ENCODE assay signal across 1 cellular context in genomic region chr7:69232445-69233376, GRCh38.
A peak's percentile ranks its signal among the peaks of the same experiment; 100 is the strongest.
TF ChIP-seq lines count a peak whose summit lies in the region.

No MANE protein-coding gene starts in this region.

TF ChIP-seq in HEK293, 187 proteins besides CTCF, POLR2A, EP300 and RAD21 (continued from another document and continues in another):
- TF ChIP-seq ZBTB26 (tag by site-specific recombination; optimal IDR thresholded peaks at IDR 0.05), result no peak
- TF ChIP-seq ZNF37A (tag by site-specific recombination; IDR thresholded peaks at IDR 0.05), result no peak
- TF ChIP-seq ZNF426 (tag by site-specific recombination; IDR thresholded peaks at IDR 0.05), result no peak
- peak; percentile 98 for TF ChIP-seq FEZF1 (tag by site-specific recombination; IDR thresholded peaks at IDR 0.05)
- peak; percentile 100 for TF ChIP-seq GLIS1 (tag by site-specific recombination; IDR thresholded peaks at IDR 0.05)
- no peak for TF ChIP-seq KLF9 (tag by site-specific recombination; IDR thresholded peaks at IDR 0.05; ENCODE audit: low read depth)
- no peak for TF ChIP-seq ZNF169 (tag by site-specific recombination; IDR thresholded peaks at IDR 0.05)
- peak; percentile 66; the same call in 1 of the 2 replicates for TF ChIP-seq ZSCAN23 (tag by site-specific recombination; IDR thresholded peaks at IDR 0.05)
- peak; percentile 73; the same call in 1 of the 2 replicates for TF ChIP-seq ZBTB21 (tag by site-specific recombination; IDR thresholded peaks at IDR 0.05)
- TF ChIP-seq ZNF692 (tag by site-specific recombination; IDR thresholded peaks at IDR 0.05), result no peak
- TF ChIP-seq ZNF248 (tag by site-specific recombination; IDR thresholded peaks at IDR 0.05), result no peak
- TF ChIP-seq ZNF664 (tag by site-specific recombination; IDR thresholded peaks at IDR 0.05), result 0 out of 2 replicates have a peak, but pooled peaks have one; percentile 6
- TF ChIP-seq ZNF624 (tag by site-specific recombination; IDR thresholded peaks at IDR 0.05), result no peak
- TF ChIP-seq ZNF350 (tag by site-specific recombination; IDR thresholded peaks at IDR 0.05), result no peak
- TF ChIP-seq, protein P1, sequence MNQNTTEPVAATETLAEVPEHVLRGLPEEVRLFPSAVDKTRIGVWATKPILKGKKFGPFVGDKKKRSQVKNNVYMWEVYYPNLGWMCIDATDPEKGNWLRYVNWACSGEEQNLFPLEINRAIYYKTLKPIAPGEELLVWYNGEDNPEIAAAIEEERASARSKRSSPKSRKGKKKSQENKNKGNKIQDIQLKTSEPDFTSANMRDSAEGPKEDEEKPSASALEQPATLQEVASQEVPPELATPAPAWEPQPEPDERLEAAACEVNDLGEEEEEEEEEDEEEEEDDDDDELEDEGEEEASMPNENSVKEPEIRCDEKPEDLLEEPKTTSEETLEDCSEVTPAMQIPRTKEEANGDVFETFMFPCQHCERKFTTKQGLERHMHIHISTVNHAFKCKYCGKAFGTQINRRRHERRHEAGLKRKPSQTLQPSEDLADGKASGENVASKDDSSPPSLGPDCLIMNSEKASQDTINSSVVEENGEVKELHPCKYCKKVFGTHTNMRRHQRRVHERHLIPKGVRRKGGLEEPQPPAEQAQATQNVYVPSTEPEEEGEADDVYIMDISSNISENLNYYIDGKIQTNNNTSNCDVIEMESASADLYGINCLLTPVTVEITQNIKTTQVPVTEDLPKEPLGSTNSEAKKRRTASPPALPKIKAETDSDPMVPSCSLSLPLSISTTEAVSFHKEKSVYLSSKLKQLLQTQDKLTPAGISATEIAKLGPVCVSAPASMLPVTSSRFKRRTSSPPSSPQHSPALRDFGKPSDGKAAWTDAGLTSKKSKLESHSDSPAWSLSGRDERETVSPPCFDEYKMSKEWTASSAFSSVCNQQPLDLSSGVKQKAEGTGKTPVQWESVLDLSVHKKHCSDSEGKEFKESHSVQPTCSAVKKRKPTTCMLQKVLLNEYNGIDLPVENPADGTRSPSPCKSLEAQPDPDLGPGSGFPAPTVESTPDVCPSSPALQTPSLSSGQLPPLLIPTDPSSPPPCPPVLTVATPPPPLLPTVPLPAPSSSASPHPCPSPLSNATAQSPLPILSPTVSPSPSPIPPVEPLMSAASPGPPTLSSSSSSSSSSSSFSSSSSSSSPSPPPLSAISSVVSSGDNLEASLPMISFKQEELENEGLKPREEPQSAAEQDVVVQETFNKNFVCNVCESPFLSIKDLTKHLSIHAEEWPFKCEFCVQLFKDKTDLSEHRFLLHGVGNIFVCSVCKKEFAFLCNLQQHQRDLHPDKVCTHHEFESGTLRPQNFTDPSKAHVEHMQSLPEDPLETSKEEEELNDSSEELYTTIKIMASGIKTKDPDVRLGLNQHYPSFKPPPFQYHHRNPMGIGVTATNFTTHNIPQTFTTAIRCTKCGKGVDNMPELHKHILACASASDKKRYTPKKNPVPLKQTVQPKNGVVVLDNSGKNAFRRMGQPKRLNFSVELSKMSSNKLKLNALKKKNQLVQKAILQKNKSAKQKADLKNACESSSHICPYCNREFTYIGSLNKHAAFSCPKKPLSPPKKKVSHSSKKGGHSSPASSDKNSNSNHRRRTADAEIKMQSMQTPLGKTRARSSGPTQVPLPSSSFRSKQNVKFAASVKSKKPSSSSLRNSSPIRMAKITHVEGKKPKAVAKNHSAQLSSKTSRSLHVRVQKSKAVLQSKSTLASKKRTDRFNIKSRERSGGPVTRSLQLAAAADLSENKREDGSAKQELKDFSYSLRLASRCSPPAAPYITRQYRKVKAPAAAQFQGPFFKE (tag by site-specific recombination; IDR thresholded peaks at IDR 0.05; ENCODE audit: borderline replicate concordance), result no peak
- TF ChIP-seq ZBTB20 (tag by site-specific recombination; IDR thresholded peaks at IDR 0.05), result no peak
- no peak for TF ChIP-seq ZNF133 (tag by site-specific recombination; IDR thresholded peaks at IDR 0.05)
- peak; percentile 71 for TF ChIP-seq PATZ1 (tag by site-specific recombination; IDR thresholded peaks at IDR 0.05)
- TF ChIP-seq OVOL3 (tag by site-specific recombination; IDR thresholded peaks at IDR 0.05), result peak; percentile 80
- TF ChIP-seq ZNF660 (tag by site-specific recombination; IDR thresholded peaks at IDR 0.05), result peak; percentile 66; the same call in 1 of the 2 replicates
- TF ChIP-seq ZNF571 (tag by site-specific recombination; IDR thresholded peaks at IDR 0.05), result no peak
- no peak for TF ChIP-seq ZNF174 (tag by site-specific recombination; IDR thresholded peaks at IDR 0.05)
- no peak for TF ChIP-seq HOXA7 (CRISPR knock-in tag; IDR thresholded peaks at IDR 0.05; ENCODE audit: borderline replicate concordance)
- TF ChIP-seq EGR2 (tag by site-specific recombination; IDR thresholded peaks at IDR 0.05; ENCODE audit: low read depth), result no peak
- TF ChIP-seq ZNF155 (tag by site-specific recombination; IDR thresholded peaks at IDR 0.05), result no peak
- no peak for TF ChIP-seq ZNF548 (tag by site-specific recombination; IDR thresholded peaks at IDR 0.05)
- TF ChIP-seq ZNF391 (tag by site-specific recombination; IDR thresholded peaks at IDR 0.05; ENCODE audit: borderline replicate concordance, low read depth), result no peak
- peak; percentile 67 for TF ChIP-seq ZBTB48 (tag by site-specific recombination; IDR thresholded peaks at IDR 0.05)
- no peak for TF ChIP-seq KLF16 (tag by site-specific recombination; IDR thresholded peaks at IDR 0.05)
- no peak for TF ChIP-seq ZNF473 (tag by site-specific recombination; IDR thresholded peaks at IDR 0.05)
- TF ChIP-seq PBX3 (CRISPR knock-in tag; IDR thresholded peaks at IDR 0.05), result no peak
- TF ChIP-seq PRDM6 (tag by site-specific recombination; IDR thresholded peaks at IDR 0.05), result peak; percentile 32; the same call in 1 of the 2 replicates
- TF ChIP-seq SCRT2 (tag by site-specific recombination; IDR thresholded peaks at IDR 0.05), result 0 out of 2 replicates have a peak, but pooled peaks have one; percentile 11
- TF ChIP-seq ZNF670 (tag by site-specific recombination; IDR thresholded peaks at IDR 0.05; ENCODE audit: low read depth), result no peak
- TF ChIP-seq, protein P2, sequence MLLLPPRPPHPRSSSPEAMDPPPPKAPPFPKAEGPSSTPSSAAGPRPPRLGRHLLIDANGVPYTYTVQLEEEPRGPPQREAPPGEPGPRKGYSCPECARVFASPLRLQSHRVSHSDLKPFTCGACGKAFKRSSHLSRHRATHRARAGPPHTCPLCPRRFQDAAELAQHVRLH (tag by site-specific recombination; IDR thresholded peaks at IDR 0.05), result no peak
- TF ChIP-seq ZNF791 (tag by site-specific recombination; IDR thresholded peaks at IDR 0.05), result no peak
- TF ChIP-seq, protein P3, sequence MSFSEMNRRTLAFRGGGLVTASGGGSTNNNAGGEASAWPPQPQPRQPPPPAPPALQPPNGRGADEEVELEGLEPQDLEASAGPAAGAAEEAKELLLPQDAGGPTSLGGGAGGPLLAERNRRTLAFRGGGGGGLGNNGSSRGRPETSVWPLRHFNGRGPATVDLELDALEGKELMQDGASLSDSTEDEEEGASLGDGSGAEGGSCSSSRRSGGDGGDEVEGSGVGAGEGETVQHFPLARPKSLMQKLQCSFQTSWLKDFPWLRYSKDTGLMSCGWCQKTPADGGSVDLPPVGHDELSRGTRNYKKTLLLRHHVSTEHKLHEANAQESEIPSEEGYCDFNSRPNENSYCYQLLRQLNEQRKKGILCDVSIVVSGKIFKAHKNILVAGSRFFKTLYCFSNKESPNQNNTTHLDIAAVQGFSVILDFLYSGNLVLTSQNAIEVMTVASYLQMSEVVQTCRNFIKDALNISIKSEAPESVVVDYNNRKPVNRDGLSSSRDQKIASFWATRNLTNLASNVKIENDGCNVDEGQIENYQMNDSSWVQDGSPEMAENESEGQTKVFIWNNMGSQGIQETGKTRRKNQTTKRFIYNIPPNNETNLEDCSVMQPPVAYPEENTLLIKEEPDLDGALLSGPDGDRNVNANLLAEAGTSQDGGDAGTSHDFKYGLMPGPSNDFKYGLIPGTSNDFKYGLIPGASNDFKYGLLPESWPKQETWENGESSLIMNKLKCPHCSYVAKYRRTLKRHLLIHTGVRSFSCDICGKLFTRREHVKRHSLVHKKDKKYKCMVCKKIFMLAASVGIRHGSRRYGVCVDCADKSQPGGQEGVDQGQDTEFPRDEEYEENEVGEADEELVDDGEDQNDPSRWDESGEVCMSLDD (tag by site-specific recombination; IDR thresholded peaks at IDR 0.05), result no peak
- peak; percentile 94 for TF ChIP-seq ZNF843 (tag by site-specific recombination; IDR thresholded peaks at IDR 0.05)
- no peak for TF ChIP-seq KLF10 (tag by site-specific recombination; IDR thresholded peaks at IDR 0.05)
- no peak for TF ChIP-seq PRDM1 (tag by site-specific recombination; IDR thresholded peaks at IDR 0.05)
- no peak for TF ChIP-seq ZNF529 (tag by site-specific recombination; IDR thresholded peaks at IDR 0.05; ENCODE audit: insufficient replicate concordance)
- TF ChIP-seq, protein P4, sequence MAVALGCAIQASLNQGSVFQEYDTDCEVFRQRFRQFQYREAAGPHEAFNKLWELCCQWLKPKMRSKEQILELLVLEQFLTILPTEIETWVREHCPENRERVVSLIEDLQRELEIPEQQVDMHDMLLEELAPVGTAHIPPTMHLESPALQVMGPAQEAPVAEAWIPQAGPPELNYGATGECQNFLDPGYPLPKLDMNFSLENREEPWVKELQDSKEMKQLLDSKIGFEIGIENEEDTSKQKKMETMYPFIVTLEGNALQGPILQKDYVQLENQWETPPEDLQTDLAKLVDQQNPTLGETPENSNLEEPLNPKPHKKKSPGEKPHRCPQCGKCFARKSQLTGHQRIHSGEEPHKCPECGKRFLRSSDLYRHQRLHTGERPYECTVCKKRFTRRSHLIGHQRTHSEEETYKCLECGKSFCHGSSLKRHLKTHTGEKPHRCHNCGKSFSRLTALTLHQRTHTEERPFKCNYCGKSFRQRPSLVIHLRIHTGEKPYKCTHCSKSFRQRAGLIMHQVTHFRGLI (tag by site-specific recombination; IDR thresholded peaks at IDR 0.05), result no peak
- no peak for TF ChIP-seq ZNF654 (tag by site-specific recombination; IDR thresholded peaks at IDR 0.05; ENCODE audit: low read depth)
- TF ChIP-seq BCL11B (tag by site-specific recombination; IDR thresholded peaks at IDR 0.05; ENCODE audit: low read depth), result no peak
- no peak for TF ChIP-seq ZSCAN4 (tag by site-specific recombination; IDR thresholded peaks at IDR 0.05)
